Comparison of ENCODE assay signal across 8 cellular contexts in the genomic region with DNA sequence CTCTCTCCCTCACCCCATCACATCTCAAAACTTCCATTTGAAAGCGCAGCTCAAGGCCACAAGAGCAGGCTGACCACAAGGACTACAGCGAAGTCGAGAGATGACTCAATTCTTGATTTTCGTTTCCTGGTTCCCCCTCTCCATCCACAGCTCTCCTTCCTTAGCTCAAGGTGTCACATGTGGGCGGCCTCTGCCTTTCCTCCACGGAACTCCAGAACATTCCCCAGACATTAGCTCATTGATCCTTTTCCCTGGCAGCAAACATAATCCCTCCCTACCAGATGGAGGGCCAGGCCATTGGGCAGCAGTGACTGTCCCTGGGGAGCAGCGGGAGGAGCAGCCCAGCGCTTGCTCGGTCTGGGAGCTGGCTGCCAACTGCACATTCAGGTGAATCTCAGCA. TPM values are rescaled to one million over a fixed set of nuclear protein-coding genes. Genes with fewer than 3 reads are reported as not detected.
DNase-seq lines count a peak whose midpoint lies in the region; ATAC-seq, FAIRE-seq and TF ChIP-seq lines count a peak whose summit lies in the region.

No MANE protein-coding gene starts in this region.

- H3K9me3 Mint-ChIP-seq in naive thymus-derived CD8-positive, alpha-beta T cell, result peaks cover 0 to 5% (median 2%) of the 10 kb centered on the region in 9 donors
- H3K9me3 Mint-ChIP-seq in activated naive CD4-positive, alpha-beta T cell treated with anti-CD3 and anti-CD28 coated beads for 36 hours, result peaks cover 4% of the 10 kb centered on the region

- POLR2A ChIA-PET in naive thymus-derived CD8-positive, alpha-beta T cell (lab: Charles Lee), result no interaction called here

- ATAC-seq in GM21423 (IDR thresholded peaks at IDR 0.05; ENCODE audit: unreplicated experiment) (peak; percentile 83), HG03442 (IDR thresholded peaks at IDR 0.05; ENCODE audit: unreplicated experiment) (peak; percentile 98)
- no peak for ATAC-seq in naive thymus-derived CD8-positive, alpha-beta T cell

- no peak overlapping the region for H3K27ac Mint-ChIP-seq in naive thymus-derived CD8-positive, alpha-beta T cell
- no peak overlapping the region for H3K27ac Mint-ChIP-seq in activated naive CD4-positive, alpha-beta T cell treated with anti-CD3 and anti-CD28 coated beads for 36 hours

- peaks cover 0 to 25% (median 11%) of the 10 kb centered on the region in 5 donors for H3K27me3 Mint-ChIP-seq in naive thymus-derived CD8-positive, alpha-beta T cell
- H3K27me3 Mint-ChIP-seq in activated naive CD4-positive, alpha-beta T cell treated with anti-CD3 and anti-CD28 coated beads for 36 hours (ENCODE audit: low read depth), result peaks cover 9% of the 10 kb centered on the region

- no peak for TF ChIP-seq CTCF in D721Med (IDR thresholded peaks at IDR 0.05; ENCODE audit: insufficient read depth, missing control alignments)

- CTCF ChIA-PET in activated naive CD4-positive, alpha-beta T cell treated with anti-CD3 and anti-CD28 coated beads for 36 hours (lab: Charles Lee), result no interaction called here

- no peak overlapping the region for H3K4me3 Mint-ChIP-seq in naive thymus-derived CD8-positive, alpha-beta T cell
- no peak overlapping the region for H3K4me3 Mint-ChIP-seq in activated naive CD4-positive, alpha-beta T cell treated with anti-CD3 and anti-CD28 coated beads for 36 hours

- intact Hi-C loops in activated naive CD4-positive, alpha-beta T cell treated with anti-CD3 and anti-CD28 coated beads for 36 hours (cut with micrococcal nuclease), result no loop called here

- no peaks in the 10 kb centered on the region for H3K36me3 Mint-ChIP-seq in naive thymus-derived CD8-positive, alpha-beta T cell
- H3K36me3 Mint-ChIP-seq in activated naive CD4-positive, alpha-beta T cell treated with anti-CD3 and anti-CD28 coated beads for 36 hours (ENCODE audit: low read depth), result no peaks in the 10 kb centered on the region

- DNase-seq in D721Med (ENCODE audit: insufficient read length, low spot score) (peak; percentile 51), dermis blood vessel endothelial cell (peak; percentile 36), NCI-H510A (lab: John Stamatoyannopoulos, UW) (no peak), NCI-H2107 (lab: John Stamatoyannopoulos, UW) (no peak)
- no peak for DNase-seq in naive thymus-derived CD8-positive, alpha-beta T cell
- no peak for DNase-seq in activated naive CD4-positive, alpha-beta T cell treated with anti-CD3 and anti-CD28 coated beads for 36 hours

- H3K4me1 Mint-ChIP-seq in naive thymus-derived CD8-positive, alpha-beta T cell, result no peaks in the 10 kb centered on the region
- no peaks in the 10 kb centered on the region for H3K4me1 Mint-ChIP-seq in activated naive CD4-positive, alpha-beta T cell treated with anti-CD3 and anti-CD28 coated beads for 36 hours (ENCODE audit: low read depth)

- FAIRE-seq in D721Med (lab: Jason Lieb, UNC), result no peak

RNA-seq across cellular contexts. Expression of a gene that starts 56.3 kb away (rescaled TPM):
- total RNA-seq in dermis blood vessel endothelial cell, result 13.3 and 16.9 TPM in 2 replicates
- total RNA-seq in naive thymus-derived CD8-positive, alpha-beta T cell, result under 1 TPM in 1 of 2 experiments, not detected in 1; 0.21 TPM
- polyA plus RNA-seq in naive thymus-derived CD8-positive, alpha-beta T cell, result not detected
- total RNA-seq in activated naive CD4-positive, alpha-beta T cell treated with anti-CD3 and anti-CD28 coated beads for 36 hours, result not detected

Comparison
In these comparisons a context has a peak if more than half of its experiments do, and no peak if none do; other contexts are left out.
1. DNase-seq: peak in D721Med (single experiment) and dermis blood vessel endothelial cell (single experiment); none in NCI-H510A (single experiment), naive thymus-derived CD8-positive, alpha-beta T cell (0 of 10), activated naive CD4-positive, alpha-beta T cell treated with anti-CD3 and anti-CD28 coated beads for 36 hours (single experiment) and NCI-H2107 (single experiment).
2. ATAC-seq: peak in GM21423 (single experiment) and HG03442 (single experiment); none in naive thymus-derived CD8-positive, alpha-beta T cell (0 of 2).
3. RNA of a gene that starts 56.3 kb away (total RNA-seq): 13.3 to 16.9 TPM in dermis blood vessel endothelial cell; 0.21 TPM in naive thymus-derived CD8-positive, alpha-beta T cell and not detected in activated naive CD4-positive, alpha-beta T cell treated with anti-CD3 and anti-CD28 coated beads for 36 hours; every median in the first group is over 10 times any median in the second.